ENCODE assay signal across 18 cellular contexts in the genomic region with DNA sequence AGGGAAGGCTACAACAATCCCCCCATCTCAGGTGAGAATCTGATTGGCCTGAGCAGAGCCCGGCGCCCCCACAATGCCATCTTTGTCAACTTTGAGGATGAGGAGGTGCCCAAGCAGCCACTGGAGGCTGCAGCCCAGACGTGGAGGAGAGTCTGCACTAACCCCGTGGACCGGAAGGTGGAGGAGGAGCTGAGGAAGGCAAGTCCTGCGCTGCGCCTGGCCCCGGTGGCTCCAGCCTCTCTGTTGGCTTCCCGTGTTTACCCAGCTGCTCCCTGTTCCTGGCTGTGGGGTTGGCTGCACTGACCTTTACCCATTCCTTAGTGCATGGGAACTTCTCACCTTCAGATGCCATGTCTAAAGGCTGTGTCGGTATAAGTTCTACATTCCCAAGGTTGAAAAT. TPM values are rescaled to one million over a fixed set of nuclear protein-coding genes. Genes with fewer than 3 reads are reported as not detected.
DNase-seq lines count a peak whose midpoint lies in the region; ATAC-seq and TF ChIP-seq lines count a peak whose summit lies in the region.
"Had no signal": no experiment of that assay in that cellular context is flagged by ENCODE, and none has a peak within 500 bp of the region (broad histone marks: within the 10 kb centered on the region; RNA-seq: fewer than 3 reads in every experiment).

No MANE protein-coding gene starts in this region.

- no peaks in the 10 kb centered on the region for H3K9me3 Mint-ChIP-seq in progenitor cell of endocrine pancreas (ENCODE audit: low read depth)
- no peaks in the 10 kb centered on the region for H3K9me3 Mint-ChIP-seq in activated naive CD8-positive, alpha-beta T cell treated with anti-CD3 and anti-CD28 coated beads, Interleukin-2, amount 50 U/mL, for 24 hours
- H3K9me3 Mint-ChIP-seq: activated B cell treated with CpG ODN at 0.5 μM for 24 hours; activated T-helper 2 cell treated with anti-CD3 and anti-CD28 coated beads, Interferon-gamma antibody, Interleukin-2, Interleukin-4, amounts not matched to agents 10 μg/mL and 5 μg/mL and 100 μg/mL, durations not matched to agents 14 hours and 24 hours and 36 hours; central memory CD8-positive, alpha-beta T cell; GM23338; nephron had no signal

- H3K4me3 Mint-ChIP-seq in progenitor cell of endocrine pancreas (ENCODE audit: low read depth), result no peak overlapping the region
- H3K4me3 Mint-ChIP-seq in activated naive CD8-positive, alpha-beta T cell treated with anti-CD3 and anti-CD28 coated beads, Interleukin-2, amount 50 U/mL, for 24 hours, result no peak overlapping the region
- H3K4me3 Mint-ChIP-seq: activated B cell treated with CpG ODN at 0.5 μM for 24 hours; central memory CD8-positive, alpha-beta T cell; GM23338; nephron had no signal

- peak overlapping the region; percentile 33 for H3K27ac Mint-ChIP-seq in progenitor cell of endocrine pancreas
- H3K27ac Mint-ChIP-seq in activated naive CD8-positive, alpha-beta T cell treated with anti-CD3 and anti-CD28 coated beads, Interleukin-2, amount 50 U/mL, for 24 hours, result no peak overlapping the region
- H3K27ac Mint-ChIP-seq: activated B cell treated with CpG ODN at 0.5 μM for 24 hours; activated T-helper 2 cell treated with anti-CD3 and anti-CD28 coated beads, Interferon-gamma antibody, Interleukin-2, Interleukin-4, amounts not matched to agents 10 μg/mL and 5 μg/mL and 100 μg/mL, durations not matched to agents 14 hours and 24 hours and 36 hours; GM23338; nephron had no signal

- no peak overlapping the region for H3K4me3 ChIP-seq in choroid plexus epithelial cell (ENCODE audit: low read depth, low read length)
- H3K4me3 ChIP-seq: GM23338, prostate gland had no signal

- no peak for ATAC-seq in activated naive CD8-positive, alpha-beta T cell treated with anti-CD3 and anti-CD28 coated beads, Interleukin-2, amount 50 U/mL, for 24 hours
- ATAC-seq in GM18520 (IDR thresholded peaks at IDR 0.05; ENCODE audit: unreplicated experiment) (no peak), HG02588 (IDR thresholded peaks at IDR 0.05; ENCODE audit: unreplicated experiment) (no peak)
- ATAC-seq: GM23338 had no signal

- no peak for TF ChIP-seq CTCF in choroid plexus epithelial cell (conservative IDR thresholded peaks at IDR 0.05; ENCODE audit: low read depth, low read length)
- no peak for TF ChIP-seq CTCF in progenitor cell of endocrine pancreas (IDR thresholded peaks at IDR 0.05; ENCODE audit: unreplicated experiment)

- H3K27me3 Mint-ChIP-seq in progenitor cell of endocrine pancreas, result no peaks in the 10 kb centered on the region
- H3K27me3 Mint-ChIP-seq in activated naive CD8-positive, alpha-beta T cell treated with anti-CD3 and anti-CD28 coated beads, Interleukin-2, amount 50 U/mL, for 24 hours, result no peaks in the 10 kb centered on the region
- H3K27me3 Mint-ChIP-seq: activated B cell treated with CpG ODN at 0.5 μM for 24 hours; central memory CD8-positive, alpha-beta T cell had no signal

- no peaks in the 10 kb centered on the region for H3K4me1 Mint-ChIP-seq in progenitor cell of endocrine pancreas (ENCODE audit: low read depth)
- peaks cover 1% of the 10 kb centered on the region for H3K4me1 Mint-ChIP-seq in activated naive CD8-positive, alpha-beta T cell treated with anti-CD3 and anti-CD28 coated beads, Interleukin-2, amount 50 U/mL, for 24 hours
- H3K4me1 Mint-ChIP-seq: activated B cell treated with CpG ODN at 0.5 μM for 24 hours; central memory CD8-positive, alpha-beta T cell; GM23338 had no signal

- H3K36me3 Mint-ChIP-seq in progenitor cell of endocrine pancreas (ENCODE audit: insufficient read depth), result peaks cover 6% of the 10 kb centered on the region
- peaks cover 35% of the 10 kb centered on the region for H3K36me3 Mint-ChIP-seq in activated naive CD8-positive, alpha-beta T cell treated with anti-CD3 and anti-CD28 coated beads, Interleukin-2, amount 50 U/mL, for 24 hours (ENCODE audit: low read depth)

- peak; percentile 13 for DNase-seq in DMS153 (lab: John Stamatoyannopoulos, UW)
- DNase-seq in NCI-H510A treated with DMSO at 0.1 percent for 48 hours (lab: John Stamatoyannopoulos, UW), result peak; percentile 88
- peak; percentile 40 for DNase-seq in choroid plexus epithelial cell (ENCODE audit: low read depth)
- DNase-seq in progenitor cell of endocrine pancreas (ENCODE audit: low spot score, unreplicated experiment), result no peak
- no peak for DNase-seq in activated naive CD8-positive, alpha-beta T cell treated with anti-CD3 and anti-CD28 coated beads, Interleukin-2, amount 50 U/mL, for 24 hours
- DNase-seq in midbrain (lab: John Stamatoyannopoulos, UW), result no peak
- DNase-seq: activated B cell treated with CpG ODN at 0.5 μM for 24 hours, mammary epithelial cell, NCI-H526 treated with DMSO at 0.1 percent for 48 hours, T-helper 2 cell had no signal

RNA-seq across cellular contexts. Expression of a gene that starts 11.0 kb away (rescaled TPM):
- total RNA-seq in progenitor cell of endocrine pancreas, result 5.2 and 5.4 TPM in 2 replicates
- total RNA-seq: SK-MEL-5 had no signal

RNA-seq across cellular contexts. Expression of a gene that starts 20.0 kb away (rescaled TPM):
- total RNA-seq in progenitor cell of endocrine pancreas, result 91.6 and 94.0 TPM in 2 replicates

Comparison
In these comparisons a context has a peak if more than half of its experiments do, and no peak if none do; other contexts are left out.
1. DNase-seq: peak in DMS153 (single experiment), NCI-H510A treated with DMSO at 0.1 percent for 48 hours (single experiment) and choroid plexus epithelial cell (single experiment); none in progenitor cell of endocrine pancreas (single experiment), activated naive CD8-positive, alpha-beta T cell treated with anti-CD3 and anti-CD28 coated beads, Interleukin-2, amount 50 U/mL, for 24 hours (single experiment) and midbrain (single experiment).